Comparison of ENCODE assay signal across 1 cellular context in genomic region chr7:134605978-134606923, GRCh38.
TF ChIP-seq lines count a peak whose summit lies in the region.

No MANE protein-coding gene starts in this region.

TF ChIP-seq in GM23338, 12 proteins besides CTCF, POLR2A, EP300 and RAD21 (continued from another document):
- TF ChIP-seq REST (IDR thresholded peaks at IDR 0.05; ENCODE audit: unreplicated experiment) (no peak), ETS1 (IDR thresholded peaks at IDR 0.05) (no peak)
